Comparison of ENCODE assay signal across 14 cellular contexts in the genomic region with DNA sequence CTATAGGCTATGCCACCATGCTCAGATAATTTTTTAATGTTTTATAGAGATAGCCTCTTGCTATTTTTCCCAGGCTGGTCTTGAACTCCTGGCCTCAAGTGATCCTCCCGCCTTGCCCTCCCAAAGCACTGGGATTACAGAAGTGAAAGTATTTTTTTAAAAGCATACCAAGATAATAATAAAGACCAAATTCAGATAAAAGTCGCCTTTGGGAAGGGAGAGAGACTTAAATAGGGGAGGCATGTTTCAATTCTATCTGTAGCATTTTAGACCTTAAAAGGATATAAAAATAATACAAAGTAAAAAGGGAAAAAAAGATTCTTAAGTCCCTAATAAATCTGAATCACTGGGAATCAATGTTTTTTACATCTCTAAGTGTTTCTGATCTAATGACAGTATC.
A peak's percentile ranks its signal among the peaks of the same experiment; 100 is the strongest.
DNase-seq lines count a peak whose midpoint lies in the region; ATAC-seq and TF ChIP-seq lines count a peak whose summit lies in the region.
"Had no signal": no experiment of that assay in that cellular context is flagged by ENCODE, and none has a peak within 500 bp of the region (broad histone marks: within the 10 kb centered on the region; RNA-seq: fewer than 3 reads in every experiment).

No MANE protein-coding gene starts in this region.

- H3K9ac ChIP-seq in mucosa of rectum (ENCODE audit: low read depth in 1 of 2, low read length in 2 of 2): no peak overlapping the region

- TF ChIP-seq CTCF in heart right ventricle (IDR thresholded peaks at IDR 0.05): no peak
- TF ChIP-seq CTCF in brain microvascular endothelial cell (IDR thresholded peaks at IDR 0.05; ENCODE audit: low read depth, low read length, missing control alignments): no peak
- TF ChIP-seq CTCF in upper lobe of right lung (IDR thresholded peaks at IDR 0.05): no peak

- H3K27me3 ChIP-seq in heart right ventricle (no peaks in the 10 kb centered on the region), brain microvascular endothelial cell (replicated peaks) (no peaks in the 10 kb centered on the region), mucosa of rectum (ENCODE audit: control insufficient read depth in 2 of 2, insufficient read depth in 2 of 2, low read length in 2 of 2) (no peaks in the 10 kb centered on the region), upper lobe of right lung (no peaks in the 10 kb centered on the region)

- no peak for DNase-seq in heart right ventricle
- DNase-seq in cardiac septum (ENCODE audit: low spot score): no peak
- no peak for DNase-seq in brain microvascular endothelial cell
- DNase-seq in upper lobe of right lung: no peak
- no peak for DNase-seq in activated CD4-positive, CD25-positive, alpha-beta regulatory T cell (lab: John Stamatoyannopoulos, UW)
- DNase-seq in ecto neural progenitor cell (ENCODE audit: low spot score): no peak
- DNase-seq in NCI-H526 treated with DMSO at 0.1 percent for 48 hours (lab: John Stamatoyannopoulos, UW): no peak
- DNase-seq: activated CD4-positive, alpha-beta T cell treated with anti-CD3 and anti-CD28 coated beads, Interleukin-2, amount 50 U/mL, for 1 hour; AML-193; occipital lobe; PC-3 had no signal

- H3K4me1 ChIP-seq in heart right ventricle (peaks cover 20 to 52% (median 45%) of the 10 kb centered on the region in 9 donors), mucosa of rectum (ENCODE audit: control insufficient read depth in 2 of 2, insufficient read depth in 2 of 2, low read length in 2 of 2) (peaks cover 17 to 25% of the 10 kb centered on the region in 2 donors), upper lobe of right lung (peaks cover 31% of the 10 kb centered on the region)

- in situ Hi-C loops in brain microvascular endothelial cell (cut with HindIII; ENCODE audit: low pct_ligation_motif_present, low sequenced_read_pairs): no loop called here

- H3K27ac ChIP-seq in heart right ventricle: peak overlapping the region; percentile 45 to 93 (median 62)
- H3K27ac ChIP-seq in brain microvascular endothelial cell: peak overlapping the region; percentile 85
- peak overlapping the region; percentile 28 to 67 for H3K27ac ChIP-seq in mucosa of rectum (ENCODE audit: low read depth in 2 of 2, low read length in 2 of 2)
- peak overlapping the region; percentile 53 for H3K27ac ChIP-seq in upper lobe of right lung

- H3K9me3 ChIP-seq in heart right ventricle (peaks cover 0 to 20% (median 0%) of the 10 kb centered on the region in 11 donors), mucosa of rectum (ENCODE audit: control insufficient read depth in 2 of 2, low read length in 2 of 2) (no peaks in the 10 kb centered on the region), upper lobe of right lung (no peaks in the 10 kb centered on the region)

- H3K4me3 ChIP-seq in heart right ventricle: no peak overlapping the region
- no peak overlapping the region for H3K4me3 ChIP-seq in brain microvascular endothelial cell (ENCODE audit: low read depth, low read length)
- H3K4me3 ChIP-seq in mucosa of rectum (ENCODE audit: low read length in 2 of 2): no peak overlapping the region
- H3K4me3 ChIP-seq in upper lobe of right lung: no peak overlapping the region

- ATAC-seq in heart right ventricle (no peak), upper lobe of right lung (no peak)
- ATAC-seq: HCT116, left lobe of liver, PC-3 had no signal

- intact Hi-C loops in heart right ventricle (cut with DNase I): no loop called here
- intact Hi-C loops in cardiac septum (cut with DNase I): no loop called here
- intact Hi-C loops in upper lobe of right lung (cut with DNase I): no loop called here

- 75 to 83% methylated on average over 2 of the region's 2 CpGs for WGBS in heart right ventricle, 2 donors

- H3K36me3 ChIP-seq in heart right ventricle: peaks cover 0 to 7% (median 0%) of the 10 kb centered on the region in 9 donors
- peaks cover 55% of the 10 kb centered on the region for H3K36me3 ChIP-seq in brain microvascular endothelial cell (replicated peaks)
- H3K36me3 ChIP-seq in mucosa of rectum (ENCODE audit: control insufficient read depth in 2 of 2, insufficient read depth in 2 of 2, low read length in 2 of 2): peaks cover 0 to 7% of the 10 kb centered on the region in 2 donors
- H3K36me3 ChIP-seq in upper lobe of right lung: no peaks in the 10 kb centered on the region
